11 cellular contexts compared by ENCODE assay signal in genomic region chrX:7059214-7059838, GRCh38.
DNase-seq lines count a peak whose midpoint lies in the region; ATAC-seq and TF ChIP-seq lines count a peak whose summit lies in the region.
"Had no signal": no experiment of that assay in that cellular context is flagged by ENCODE, and none has a peak within 500 bp of the region (broad histone marks: within the 10 kb centered on the region; RNA-seq: fewer than 3 reads in every experiment).

No MANE protein-coding gene starts in this region.

- no peak overlapping the region for H3K27ac ChIP-seq in CD4-positive, alpha-beta memory T cell (ENCODE audit: low read depth, low read length)
- H3K27ac ChIP-seq in MM.1S (ENCODE audit: low read length): peak overlapping the region; percentile 93
- H3K27ac ChIP-seq in mammary epithelial cell (ENCODE audit: insufficient read depth, low read depth, low read length): no peak overlapping the region

- peak overlapping the region in 5 of 7 donors; percentile 8 to 70 (median 18) for H3K27ac Mint-ChIP-seq in CD4-positive, alpha-beta memory T cell
- no peak overlapping the region for H3K27ac Mint-ChIP-seq in chondrocyte (ENCODE audit: unreplicated experiment)
- no peak overlapping the region for H3K27ac Mint-ChIP-seq in endothelial cell (ENCODE audit: unreplicated experiment)
- H3K27ac Mint-ChIP-seq: mesothelial cell of epicardium had no signal

- no peaks in the 10 kb centered on the region for H3K4me1 ChIP-seq in CD4-positive, alpha-beta memory T cell (ENCODE audit: insufficient read depth, low read length)
- peaks cover 24% of the 10 kb centered on the region for H3K4me1 ChIP-seq in MM.1S (ENCODE audit: low read length)
- no peaks in the 10 kb centered on the region for H3K4me1 ChIP-seq in mammary epithelial cell (ENCODE audit: insufficient read depth, low read length)

- H3K36me3 ChIP-seq in CD4-positive, alpha-beta memory T cell (ENCODE audit: insufficient read depth, low read length): peaks cover 3% of the 10 kb centered on the region
- no peaks in the 10 kb centered on the region for H3K36me3 ChIP-seq in MM.1S (replicated peaks; ENCODE audit: insufficient read depth, low read length)
- H3K36me3 ChIP-seq in mammary epithelial cell (ENCODE audit: insufficient read depth, low read length): no peaks in the 10 kb centered on the region

- H3K36me3 Mint-ChIP-seq in CD4-positive, alpha-beta memory T cell: peaks cover 13 to 60% of the 10 kb centered on the region in 2 donors
- H3K36me3 Mint-ChIP-seq in chondrocyte (ENCODE audit: low read depth): peaks cover 10% of the 10 kb centered on the region
- peaks cover 4% of the 10 kb centered on the region for H3K36me3 Mint-ChIP-seq in endothelial cell (ENCODE audit: low read depth, unreplicated experiment)

- peak; percentile 94 for ATAC-seq in GM18909 (IDR thresholded peaks at IDR 0.05; ENCODE audit: poor library complexity, unreplicated experiment)
- ATAC-seq in HG02798 (IDR thresholded peaks at IDR 0.05; ENCODE audit: poor library complexity, unreplicated experiment): peak; percentile 93
- ATAC-seq: Panc1 had no signal

- intact Hi-C loops in CD4-positive, alpha-beta memory T cell (cut with micrococcal nuclease): no loop called here
- intact Hi-C loops in mammary epithelial cell (cut with micrococcal nuclease): no loop called here

- H3K9ac ChIP-seq in MM.1S (ENCODE audit: low read length) (peak overlapping the region; percentile 63), mammary epithelial cell (ENCODE audit: insufficient read depth, low read length) (no peak overlapping the region)

- H3K9me3 Mint-ChIP-seq in CD4-positive, alpha-beta memory T cell: peaks cover 0 to 2% (median 0%) of the 10 kb centered on the region in 8 donors
- H3K9me3 Mint-ChIP-seq in chondrocyte (ENCODE audit: low read depth) (peaks cover 5% of the 10 kb centered on the region), endothelial cell (ENCODE audit: unreplicated experiment) (no peaks in the 10 kb centered on the region)

- no peak for TF ChIP-seq CTCF in MM.1S (IDR thresholded peaks at IDR 0.05; ENCODE audit: low read length)
- no peak for TF ChIP-seq CTCF in mammary epithelial cell (conservative IDR thresholded peaks at IDR 0.05 in 1 of 2, IDR thresholded peaks at IDR 0.05 in 1 of 2; ENCODE audit: extremely low read depth in 1 of 2, insufficient read depth in 1 of 2, low read depth in 1 of 2, low read length in 2 of 2)
- no peak for TF ChIP-seq CTCF in chondrocyte (IDR thresholded peaks at IDR 0.05)
- TF ChIP-seq CTCF in endothelial cell (IDR thresholded peaks at IDR 0.05; ENCODE audit: unreplicated experiment): no peak

- H3K4me3 Mint-ChIP-seq in CD4-positive, alpha-beta memory T cell: peak overlapping the region in 6 of 8 donors; percentile 5 to 68 (median 21)
- H3K4me3 Mint-ChIP-seq in chondrocyte (ENCODE audit: unreplicated experiment): no peak overlapping the region
- H3K4me3 Mint-ChIP-seq in endothelial cell (ENCODE audit: unreplicated experiment): no peak overlapping the region
- H3K4me3 Mint-ChIP-seq: mesothelial cell of epicardium had no signal

- POLR2A ChIA-PET in CD4-positive, alpha-beta memory T cell (lab: Charles Lee; ENCODE audit: partially characterized antibody): no interaction called here

- in situ Hi-C loops in mammary epithelial cell (cut with MboI; ENCODE audit: low sequenced_read_pairs in 2 of 2): no loop called here

- CTCF ChIA-PET in CD4-positive, alpha-beta memory T cell (lab: Charles Lee; ENCODE audit: partially characterized antibody): no interaction called here
- CTCF ChIA-PET in mammary epithelial cell (lab: Charles Lee; ENCODE audit: low non-redundant PET): no interaction called here

- H3K4me2 ChIP-seq in MM.1S (ENCODE audit: low read depth, low read length): peak overlapping the region; percentile 36
- H3K4me2 ChIP-seq in mammary epithelial cell (ENCODE audit: insufficient read depth, low read depth, low read length): no peak overlapping the region

- no peaks in the 10 kb centered on the region for H3K9me2 ChIP-seq in MM.1S (replicated peaks; ENCODE audit: insufficient read depth, low read length)

- dilution Hi-C loops in mammary epithelial cell (cut with HindIII; ENCODE audit: low sequenced_read_pairs): no loop called here

- WGBS in mammary epithelial cell (ENCODE audit: low coverage, missing lambda C conversion rate): 96% methylated on average over 12 of the region's 12 CpGs

- peaks cover 16% of the 10 kb centered on the region for H3F3A ChIP-seq in MM.1S (ENCODE audit: insufficient read depth, low read length)

- H4K20me1 ChIP-seq in MM.1S (ENCODE audit: insufficient read depth, low read length): no peaks in the 10 kb centered on the region
- no peaks in the 10 kb centered on the region for H4K20me1 ChIP-seq in mammary epithelial cell (ENCODE audit: insufficient read depth, low read length)

- H3K4me3 ChIP-seq in CD4-positive, alpha-beta memory T cell (ENCODE audit: low read length in 2 of 2): no peak overlapping the region
- no peak overlapping the region; the same call in 1 of the 2 replicates for H3K4me3 ChIP-seq in MM.1S (ENCODE audit: low read length)
- H3K4me3 ChIP-seq in mammary epithelial cell (replicated peaks in 1 of 3; ENCODE audit: insufficient read depth in 1 of 3, low read depth in 2 of 3, low read length in 3 of 3): no peak overlapping the region

- H3K79me2 ChIP-seq in MM.1S (ENCODE audit: low read length): no peaks in the 10 kb centered on the region
- H3K79me2 ChIP-seq in mammary epithelial cell (ENCODE audit: insufficient read depth, low read length): no peaks in the 10 kb centered on the region

- peaks cover 12 to 45% (median 24%) of the 10 kb centered on the region in 4 donors for H3K4me1 Mint-ChIP-seq in CD4-positive, alpha-beta memory T cell
- H3K4me1 Mint-ChIP-seq in chondrocyte (ENCODE audit: low read depth) (peaks cover 4% of the 10 kb centered on the region), endothelial cell (ENCODE audit: unreplicated experiment) (no peaks in the 10 kb centered on the region)

- no TSS peak for BruUV-seq in mammary epithelial cell (replicated peaks; lab: Mats Ljungman, UMichigan)

- DNase-seq in CD4-positive, alpha-beta memory T cell: no peak
- DNase-seq in MM.1S: peak; percentile 90
- no peak for DNase-seq in mammary epithelial cell
- DNase-seq in chondrocyte (ENCODE audit: low spot score): no peak
- no peak for DNase-seq in KG1 (lab: John Stamatoyannopoulos, UW)
- DNase-seq in endothelial cell (ENCODE audit: low spot score): no peak
- DNase-seq: activated effector memory CD4-positive, alpha-beta T cell treated with anti-CD3 and anti-CD28 coated beads, Interleukin-2, amount 50 U/mL, for 16 hours had no signal

- H3K27me3 ChIP-seq in CD4-positive, alpha-beta memory T cell (ENCODE audit: insufficient read depth, low read length): no peaks in the 10 kb centered on the region
- H3K27me3 ChIP-seq in MM.1S (replicated peaks; ENCODE audit: insufficient read depth, low read length): no peaks in the 10 kb centered on the region
- no peaks in the 10 kb centered on the region for H3K27me3 ChIP-seq in mammary epithelial cell (ENCODE audit: insufficient read depth, low read length)

- no peaks in the 10 kb centered on the region for H3K27me3 Mint-ChIP-seq in CD4-positive, alpha-beta memory T cell
- no peaks in the 10 kb centered on the region for H3K27me3 Mint-ChIP-seq in chondrocyte (ENCODE audit: low read depth)
- H3K27me3 Mint-ChIP-seq in endothelial cell (ENCODE audit: unreplicated experiment): peaks cover 3% of the 10 kb centered on the region

- H3K9me3 ChIP-seq in CD4-positive, alpha-beta memory T cell (ENCODE audit: control insufficient read depth in 1 of 2, low read length in 2 of 2): no peaks in the 10 kb centered on the region
- H3K9me3 ChIP-seq in MM.1S (replicated peaks; ENCODE audit: insufficient read depth, low read length) (no peaks in the 10 kb centered on the region), mammary epithelial cell (replicated peaks; ENCODE audit: insufficient read depth, low read length) (no peaks in the 10 kb centered on the region)

- H2AFZ ChIP-seq in MM.1S (ENCODE audit: low read length) (no peak overlapping the region), mammary epithelial cell (ENCODE audit: low read depth, low read length) (no peak overlapping the region)

Comparison
In these comparisons a context has a peak if more than half of its experiments do, and no peak if none do; other contexts are left out.
1. H3K27ac Mint-ChIP-seq: peak in CD4-positive, alpha-beta memory T cell (5 of 7); none in chondrocyte (single experiment) and endothelial cell (single experiment).
2. H3K4me3 Mint-ChIP-seq: peak in CD4-positive, alpha-beta memory T cell (6 of 8); none in chondrocyte (single experiment) and endothelial cell (single experiment).